ENCODE assay signal across 14 cellular contexts in the genomic region with DNA sequence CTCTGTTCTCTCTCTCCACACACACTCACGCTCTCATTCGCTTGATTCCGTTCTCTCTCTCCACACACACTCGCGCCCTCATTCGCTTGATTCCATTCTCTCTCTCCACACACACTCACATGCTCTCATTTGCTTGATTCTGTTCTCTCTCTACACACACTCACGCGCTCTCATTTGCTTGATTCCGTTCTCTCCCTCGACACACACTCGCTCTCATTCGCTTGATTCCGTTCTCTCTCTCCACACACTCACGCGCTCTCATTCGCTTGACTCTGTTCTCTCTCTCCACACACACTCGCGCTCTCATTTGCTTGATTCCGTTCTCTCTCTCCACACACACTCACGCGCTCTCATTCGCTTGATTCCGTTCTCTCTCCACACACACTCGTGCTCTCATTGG. TPM values are rescaled to one million over a fixed set of nuclear protein-coding genes. Genes with fewer than 3 reads are reported as not detected.
"Had no signal": no experiment of that assay in that cellular context is flagged by ENCODE, and none has a peak within 500 bp of the region (broad histone marks: within the 10 kb centered on the region; RNA-seq: fewer than 3 reads in every experiment).

No MANE protein-coding gene starts in this region.

RNA-seq across cellular contexts. Expression of gene TMPRSS9, which starts 10.2 kb away (rescaled TPM):
- total RNA-seq: activated B cell treated with CpG ODN at 0.5 μM for 24 hours; activated CD4-positive, alpha-beta memory T cell treated with anti-CD3 and anti-CD28 coated beads for 36 hours; activated CD4-positive, alpha-beta memory T cell treated with anti-CD3 and anti-CD28 coated beads, Interleukin-2, amount 10 ng/mL, durations not matched to agents 7 days and 5 days; activated CD4-positive, alpha-beta T cell treated with anti-CD3 and anti-CD28 coated beads for 36 hours; activated CD4-positive, alpha-beta T cell treated with anti-CD3 and anti-CD28 coated beads, Interleukin-2, amount 10 ng/mL, durations not matched to agents 24 days and 14 days; activated CD4-positive, alpha-beta T cell treated with anti-CD3 and anti-CD28 coated beads, Interleukin-2, amount 10 ng/mL, durations not matched to agents 7 days and 5 days; activated CD8-positive, alpha-beta memory T cell treated with anti-CD3 and anti-CD28 coated beads for 36 hours; activated CD8-positive, alpha-beta memory T cell treated with anti-CD3 and anti-CD28 coated beads, Interleukin-2, amount 10 ng/mL, durations not matched to agents 7 days and 5 days; activated CD8-positive, alpha-beta T cell treated with anti-CD3 and anti-CD28 coated beads for 36 hours; activated CD8-positive, alpha-beta T cell treated with anti-CD3 and anti-CD28 coated beads, Interleukin-2, amount 10 ng/mL, durations not matched to agents 7 days and 5 days; T-cell; T-helper 1 cell treated with Interleukin-12 subunit alpha and Interleukin-12 subunit beta and Interleukin-4 antibody, amounts not matched to agents 30 ng/mL and 1 ng/mL, for 36 hours; T-helper 17 cell; T-helper 2 cell treated with Interferon-gamma antibody and Interleukin-4, amounts not matched to agents 100 ng/mL and 5 ng/mL, for 36 hours had no signal

RNA-seq across cellular contexts. Expression of gene LINGO3, which starts 41.9 kb away (rescaled TPM):
- total RNA-seq: activated CD4-positive, alpha-beta T cell treated with anti-CD3 and anti-CD28 coated beads for 36 hours had no signal
